Comparison of ENCODE assay signal across 8 cellular contexts in genomic region chr2:126656311-126657145, GRCh38. TPM values are rescaled to one million over a fixed set of nuclear protein-coding genes. Genes with fewer than 3 reads are reported as not detected.
DNase-seq lines count a peak whose midpoint lies in the region; ATAC-seq and TF ChIP-seq lines count a peak whose summit lies in the region.

No MANE protein-coding gene starts in this region.

- H3K4me1 ChIP-seq in esophagus (ENCODE audit: control insufficient read depth in 2 of 2, insufficient read depth in 2 of 2, low read length in 1 of 2) (peaks cover 6 to 34% of the 10 kb centered on the region in 2 donors), uterus (peaks cover 7 to 9% of the 10 kb centered on the region in 2 donors)

- DNase-seq in AML-193 (lab: John Stamatoyannopoulos, UW) (peak; percentile 27), uterus (peak; percentile 32 to 55), middle frontal gyrus (ENCODE audit: extremely low spot score, low spot score) (no peak)
- peak; percentile 67 for DNase-seq in activated CD8-positive, alpha-beta memory T cell treated with anti-CD3 and anti-CD28 coated beads, Interleukin-2, amount 10 ng/mL, durations not matched to agents 7 days and 5 days
- DNase-seq in naive thymus-derived CD8-positive, alpha-beta T cell, result peak in 7 of 10 donors; percentile 29 to 54 (median 43)

- H3K27ac Mint-ChIP-seq in activated CD8-positive, alpha-beta memory T cell treated with anti-CD3 and anti-CD28 coated beads, Interleukin-2, amount 10 ng/mL, durations not matched to agents 7 days and 5 days, result peak overlapping the region; percentile 93
- peak overlapping the region; percentile 91 to 100 (median 98) for H3K27ac Mint-ChIP-seq in naive thymus-derived CD8-positive, alpha-beta T cell

- H3K9me3 ChIP-seq in esophagus (ENCODE audit: control insufficient read depth in 2 of 2, insufficient read depth in 1 of 2, low read depth in 1 of 2, low read length in 1 of 2) (no peaks in the 10 kb centered on the region), uterus (no peaks in the 10 kb centered on the region)

- no peaks in the 10 kb centered on the region for H3K9me3 Mint-ChIP-seq in activated CD8-positive, alpha-beta memory T cell treated with anti-CD3 and anti-CD28 coated beads, Interleukin-2, amount 10 ng/mL, durations not matched to agents 7 days and 5 days (ENCODE audit: low read depth)
- H3K9me3 Mint-ChIP-seq in naive thymus-derived CD8-positive, alpha-beta T cell, result peaks cover 0 to 1% (median 0%) of the 10 kb centered on the region in 9 donors

- intact Hi-C loops in uterus (cut with DNase I; ENCODE audit: low total_unique reads), result no loop called here

- H3K36me3 ChIP-seq in esophagus (ENCODE audit: control insufficient read depth in 2 of 2, insufficient read depth in 2 of 2, low read length in 1 of 2), result no peaks in the 10 kb centered on the region
- H3K36me3 ChIP-seq in uterus, result no peaks in the 10 kb centered on the region

- H3K4me1 Mint-ChIP-seq in activated CD8-positive, alpha-beta memory T cell treated with anti-CD3 and anti-CD28 coated beads, Interleukin-2, amount 10 ng/mL, durations not matched to agents 7 days and 5 days, result peaks cover 41% of the 10 kb centered on the region
- peaks cover 30 to 61% (median 58%) of the 10 kb centered on the region in 4 donors for H3K4me1 Mint-ChIP-seq in naive thymus-derived CD8-positive, alpha-beta T cell

- peak overlapping the region; percentile 97 for H3K4me3 Mint-ChIP-seq in activated CD8-positive, alpha-beta memory T cell treated with anti-CD3 and anti-CD28 coated beads, Interleukin-2, amount 10 ng/mL, durations not matched to agents 7 days and 5 days
- H3K4me3 Mint-ChIP-seq in naive thymus-derived CD8-positive, alpha-beta T cell, result peak overlapping the region; percentile 94 to 100 (median 97)

- H3K27ac ChIP-seq in esophagus (ENCODE audit: low read depth in 2 of 2, low read length in 1 of 2) (peak overlapping the region; percentile 81 to 88), uterus (peak overlapping the region; percentile 97 to 98)

- no peak for TF ChIP-seq CTCF in uterus (IDR thresholded peaks at IDR 0.05)

- H3K27me3 ChIP-seq in esophagus (ENCODE audit: control insufficient read depth in 1 of 2, insufficient read depth in 2 of 2, low read length in 2 of 2) (no peaks in the 10 kb centered on the region), uterus (no peaks in the 10 kb centered on the region)

- TF ChIP-seq POLR2A in uterus (IDR thresholded peaks at IDR 0.05), result no peak

- POLR2A ChIA-PET in naive thymus-derived CD8-positive, alpha-beta T cell (lab: Charles Lee), result interaction anchor here (0.7 to 2.7 kb wide), 10 partner anchors 13 to 425 kb away, joined by 3 to 27 read pairs (median 4); no protein-coding TSS in a partner anchor

- no peaks in the 10 kb centered on the region for H3K27me3 Mint-ChIP-seq in activated CD8-positive, alpha-beta memory T cell treated with anti-CD3 and anti-CD28 coated beads, Interleukin-2, amount 10 ng/mL, durations not matched to agents 7 days and 5 days
- H3K27me3 Mint-ChIP-seq in naive thymus-derived CD8-positive, alpha-beta T cell, result no peaks in the 10 kb centered on the region

- H3K4me3 ChIP-seq in esophagus (ENCODE audit: low read depth in 1 of 2, low read length in 2 of 2), result peak overlapping the region; percentile 44 to 67
- H3K4me3 ChIP-seq in uterus, result peak overlapping the region; percentile 61 to 65

- CTCF ChIA-PET in activated CD8-positive, alpha-beta memory T cell treated with anti-CD3 and anti-CD28 coated beads, Interleukin-2, amount 10 ng/mL, durations not matched to agents 7 days and 5 days (lab: Charles Lee), result interaction anchor here (0.8 to 1.7 kb wide), 3 partner anchors 13 to 128 kb away, joined by 3 to 5 read pairs (median 3); no protein-coding TSS in a partner anchor

- peaks cover 21% of the 10 kb centered on the region for H3K36me3 Mint-ChIP-seq in activated CD8-positive, alpha-beta memory T cell treated with anti-CD3 and anti-CD28 coated beads, Interleukin-2, amount 10 ng/mL, durations not matched to agents 7 days and 5 days
- peaks cover 5 to 14% (median 5%) of the 10 kb centered on the region in 3 donors for H3K36me3 Mint-ChIP-seq in naive thymus-derived CD8-positive, alpha-beta T cell

- WGBS in esophagus, 2 donors, result 3% methylated on average over 43 to 51 of the region's 51 CpGs

- ATAC-seq in GM19467 (IDR thresholded peaks at IDR 0.05; ENCODE audit: unreplicated experiment) (peak; percentile 22), HG03521 (IDR thresholded peaks at IDR 0.05; ENCODE audit: unreplicated experiment) (peak; percentile 34)
- ATAC-seq in activated CD8-positive, alpha-beta memory T cell treated with anti-CD3 and anti-CD28 coated beads, Interleukin-2, amount 10 ng/mL, durations not matched to agents 7 days and 5 days, result peak; percentile 41
- peak; percentile 26 to 47 for ATAC-seq in naive thymus-derived CD8-positive, alpha-beta T cell

RNA-seq across cellular contexts. Expression of gene GYPC, which starts 0.6 kb away (rescaled TPM):
- 10 to 100 TPM; 87.6 to 99.8 TPM for total RNA-seq in activated CD8-positive, alpha-beta memory T cell treated with anti-CD3 and anti-CD28 coated beads, Interleukin-2, amount 10 ng/mL, durations not matched to agents 7 days and 5 days
- polyA plus RNA-seq in esophagus, result 10 to 100 TPM; 23.7 to 25.0 TPM
- total RNA-seq in naive thymus-derived CD8-positive, alpha-beta T cell, result 100 to 1,000 TPM; 151 to 152 TPM
- polyA plus RNA-seq in naive thymus-derived CD8-positive, alpha-beta T cell, result 100 to 1,000 TPM; 199 to 303 (median 265) TPM
- 10 to 100 TPM; 35.1 to 75.0 (median 57.8) TPM for total RNA-seq in uterus
